6 cellular contexts compared by ENCODE assay signal in genomic region chr17:82038741-82039409, GRCh38. TPM values are rescaled to one million over a fixed set of nuclear protein-coding genes. Genes with fewer than 3 reads are reported as not detected.
DNase-seq lines count a peak whose midpoint lies in the region; ATAC-seq and TF ChIP-seq lines count a peak whose summit lies in the region.
"Not testable (repeated sequence)": the region's sequence is repeated elsewhere in the genome, so short reads cannot be mapped to it uniquely, and the experiment has no call there.

No MANE protein-coding gene starts in this region.

- not testable (repeated sequence) for H3K79me2 ChIP-seq in OCI-LY7 (ENCODE audit: insufficient read depth, low read depth, low read length)

- H3K4me3 Mint-ChIP-seq in CD4-positive, CD25-positive, alpha-beta regulatory T cell, result peak overlapping the region in 3 of 4 donors; percentile 63 to 79 (median 69)
- H3K4me3 Mint-ChIP-seq in activated T-helper 2 cell treated with anti-CD3 and anti-CD28 coated beads, Interferon-gamma antibody, Interleukin-2, Interleukin-4, amounts not matched to agents 10 μg/mL and 5 μg/mL and 100 μg/mL, durations not matched to agents 14 hours and 24 hours and 36 hours (ENCODE audit: low read depth), result peak overlapping the region; percentile 9
- peak overlapping the region; percentile 31 to 32 for H3K4me3 Mint-ChIP-seq in effector memory CD8-positive, alpha-beta T cell
- H3K4me3 Mint-ChIP-seq in naive thymus-derived CD4-positive, alpha-beta T cell, result peak overlapping the region in 8 of 10 donors; percentile 10 to 81 (median 28)

- H3K9me3 ChIP-seq in CD4-positive, CD25-positive, alpha-beta regulatory T cell (ENCODE audit: control insufficient read depth in 2 of 2, low read length in 2 of 2); OCI-LY7 (ENCODE audit: low read length); naive thymus-derived CD4-positive, alpha-beta T cell (ENCODE audit: control insufficient read depth in 2 of 3, low read length in 3 of 3); stomach: not testable (repeated sequence)

- not testable (repeated sequence) for H3K27me3 Mint-ChIP-seq in CD4-positive, CD25-positive, alpha-beta regulatory T cell; activated T-helper 2 cell treated with anti-CD3 and anti-CD28 coated beads, Interferon-gamma antibody, Interleukin-2, Interleukin-4, amounts not matched to agents 10 μg/mL and 5 μg/mL and 100 μg/mL, durations not matched to agents 14 hours and 24 hours and 36 hours (ENCODE audit: low read depth); effector memory CD8-positive, alpha-beta T cell; naive thymus-derived CD4-positive, alpha-beta T cell

- peaks cover 23% of the 10 kb centered on the region for H3K4me1 ChIP-seq in CD4-positive, CD25-positive, alpha-beta regulatory T cell (ENCODE audit: control insufficient read depth, insufficient read depth, low read length, poor library complexity, severe bottlenecking)
- peaks cover 19% of the 10 kb centered on the region for H3K4me1 ChIP-seq in OCI-LY7 (ENCODE audit: insufficient read depth, low read length, poor library complexity, severe bottlenecking)
- not testable (repeated sequence) for H3K4me1 ChIP-seq in naive thymus-derived CD4-positive, alpha-beta T cell (ENCODE audit: control insufficient read depth in 2 of 2, insufficient read depth in 2 of 2, low read length in 2 of 2)
- peaks cover 16 to 47% (median 38%) of the 10 kb centered on the region in 4 donors for H3K4me1 ChIP-seq in stomach

- H3K9me3 Mint-ChIP-seq in CD4-positive, CD25-positive, alpha-beta regulatory T cell; activated T-helper 2 cell treated with anti-CD3 and anti-CD28 coated beads, Interferon-gamma antibody, Interleukin-2, Interleukin-4, amounts not matched to agents 10 μg/mL and 5 μg/mL and 100 μg/mL, durations not matched to agents 14 hours and 24 hours and 36 hours; effector memory CD8-positive, alpha-beta T cell; naive thymus-derived CD4-positive, alpha-beta T cell: not testable (repeated sequence)

- BruUV-seq in OCI-LY7 (replicated peaks; lab: Mats Ljungman, UMichigan), result not testable (repeated sequence)

- TF ChIP-seq EP300 in stomach (IDR thresholded peaks at IDR 0.05), result not testable (repeated sequence)

- H3K36me3 ChIP-seq in CD4-positive, CD25-positive, alpha-beta regulatory T cell (ENCODE audit: control insufficient read depth, insufficient read depth, low read length); OCI-LY7 (ENCODE audit: insufficient read depth, low read length); naive thymus-derived CD4-positive, alpha-beta T cell (ENCODE audit: control insufficient read depth in 2 of 3, insufficient read depth in 3 of 3, low read length in 3 of 3): not testable (repeated sequence)
- peaks cover 0 to 15% (median 6%) of the 10 kb centered on the region in 4 donors for H3K36me3 ChIP-seq in stomach

- H4K20me1 ChIP-seq in OCI-LY7 (ENCODE audit: insufficient read depth, low read length), result not testable (repeated sequence)

- DNase-seq in CD4-positive, CD25-positive, alpha-beta regulatory T cell, result peak in 1 of 3 donors; percentile 39
- DNase-seq in OCI-LY7 (ENCODE audit: low spot score), result peak; percentile 41
- DNase-seq in activated T-helper 2 cell treated with anti-CD3 and anti-CD28 coated beads, Interferon-gamma antibody, Interleukin-2, Interleukin-4, amounts not matched to agents 10 μg/mL and 5 μg/mL and 100 μg/mL, durations not matched to agents 14 hours and 24 hours and 36 hours (ENCODE audit: low spot score); effector memory CD8-positive, alpha-beta T cell; naive thymus-derived CD4-positive, alpha-beta T cell; stomach: not testable (repeated sequence)

- intact Hi-C loops in OCI-LY7 (cut with micrococcal nuclease; ENCODE audit: unreplicated experiment), result loop anchor here (5.0 kb wide), 1 partner anchor 167 kb away; the partner anchor contains the start of gene ARHGDIA
- intact Hi-C loops in activated T-helper 2 cell treated with anti-CD3 and anti-CD28 coated beads, Interferon-gamma antibody, Interleukin-2, Interleukin-4, amounts not matched to agents 10 μg/mL and 5 μg/mL and 100 μg/mL, durations not matched to agents 14 hours and 24 hours and 36 hours (cut with micrococcal nuclease), result loop anchor here (10.0 kb wide), 1 partner anchor 376 kb away; the partner anchor contains the start of genes HEXD and OGFOD3
- intact Hi-C loops in naive thymus-derived CD4-positive, alpha-beta T cell (cut with micrococcal nuclease), result loop anchor here (5.0 to 10.0 kb wide), 5 partner anchors 56 to 416 kb away; partner anchors contain the start of genes ARL16 (in 1 of the 2), CYBC1 (in 1 of the 2), FASN (in 1 of the 2) and HGS (in 1 of the 2)
- intact Hi-C loops in stomach (cut with DNase I; ENCODE audit: low total_unique reads), result not testable (repeated sequence)

- POLR2A ChIA-PET in OCI-LY7 (lab: Charles Lee), result interaction anchor here (1.1 to 1.5 kb wide), 4 partner anchors 11 to 67 kb away, joined by 3 to 9 read pairs (median 4); no protein-coding TSS in a partner anchor
- POLR2A ChIA-PET in naive thymus-derived CD4-positive, alpha-beta T cell (lab: Charles Lee), result interaction anchor here (0.5 to 1.8 kb wide), 5 partner anchors 9 to 183 kb away, joined by 3 to 6 read pairs (median 4); no protein-coding TSS in a partner anchor

- not testable (repeated sequence) for H2AFZ ChIP-seq in OCI-LY7 (ENCODE audit: low read length)

- H3K4me3 ChIP-seq in CD4-positive, CD25-positive, alpha-beta regulatory T cell (ENCODE audit: low read depth, low read length); OCI-LY7 (ENCODE audit: low read depth, low read length, poor library complexity, severe bottlenecking); naive thymus-derived CD4-positive, alpha-beta T cell (ENCODE audit: low read length); stomach: not testable (repeated sequence)

- TF ChIP-seq CTCF in OCI-LY7 (conservative IDR thresholded peaks at IDR 0.05; ENCODE audit: low read length); stomach (IDR thresholded peaks at IDR 0.05): not testable (repeated sequence)

- not testable (repeated sequence) for H3K9me2 ChIP-seq in OCI-LY7 (ENCODE audit: insufficient read depth, low read length)

- CTCF ChIA-PET in OCI-LY7 (lab: Charles Lee; ENCODE audit: unreplicated experiment), result not testable (repeated sequence)
- CTCF ChIA-PET in naive thymus-derived CD4-positive, alpha-beta T cell (lab: Charles Lee), result interaction anchor here (1.2 to 1.8 kb wide), 3 partner anchors 12 to 314 kb away, joined by 4 to 6 read pairs (median 4); no protein-coding TSS in a partner anchor

- not testable (repeated sequence) for ATAC-seq in CD4-positive, CD25-positive, alpha-beta regulatory T cell (ENCODE audit: low read depth in 2 of 2); effector memory CD8-positive, alpha-beta T cell (replicated peaks); naive thymus-derived CD4-positive, alpha-beta T cell

- not testable (repeated sequence) for H3K36me3 Mint-ChIP-seq in CD4-positive, CD25-positive, alpha-beta regulatory T cell; naive thymus-derived CD4-positive, alpha-beta T cell
- H3K36me3 Mint-ChIP-seq in activated T-helper 2 cell treated with anti-CD3 and anti-CD28 coated beads, Interferon-gamma antibody, Interleukin-2, Interleukin-4, amounts not matched to agents 10 μg/mL and 5 μg/mL and 100 μg/mL, durations not matched to agents 14 hours and 24 hours and 36 hours (ENCODE audit: low read depth), result peaks cover 18% of the 10 kb centered on the region
- H3K36me3 Mint-ChIP-seq in effector memory CD8-positive, alpha-beta T cell (ENCODE audit: insufficient read depth), result peaks cover 12% of the 10 kb centered on the region

- not testable (repeated sequence) for TF ChIP-seq POLR2A in stomach (IDR thresholded peaks at IDR 0.05)

- H3K27me3 ChIP-seq in CD4-positive, CD25-positive, alpha-beta regulatory T cell (ENCODE audit: control insufficient read depth, insufficient read depth, low read length); naive thymus-derived CD4-positive, alpha-beta T cell (ENCODE audit: control insufficient read depth in 2 of 2, insufficient read depth in 2 of 2, low read length in 2 of 2); stomach: not testable (repeated sequence)

- peak overlapping the region in 2 of 3 donors; percentile 67 to 81 for H3K27ac Mint-ChIP-seq in CD4-positive, CD25-positive, alpha-beta regulatory T cell
- not testable (repeated sequence) for H3K27ac Mint-ChIP-seq in activated T-helper 2 cell treated with anti-CD3 and anti-CD28 coated beads, Interferon-gamma antibody, Interleukin-2, Interleukin-4, amounts not matched to agents 10 μg/mL and 5 μg/mL and 100 μg/mL, durations not matched to agents 14 hours and 24 hours and 36 hours; effector memory CD8-positive, alpha-beta T cell
- H3K27ac Mint-ChIP-seq in naive thymus-derived CD4-positive, alpha-beta T cell, result peak overlapping the region in 3 of 9 donors; percentile 2 to 70 (median 41)

- peaks cover 5 to 28% (median 13%) of the 10 kb centered on the region in 4 donors for H3K4me1 Mint-ChIP-seq in CD4-positive, CD25-positive, alpha-beta regulatory T cell
- H3K4me1 Mint-ChIP-seq in activated T-helper 2 cell treated with anti-CD3 and anti-CD28 coated beads, Interferon-gamma antibody, Interleukin-2, Interleukin-4, amounts not matched to agents 10 μg/mL and 5 μg/mL and 100 μg/mL, durations not matched to agents 14 hours and 24 hours and 36 hours (ENCODE audit: low read depth), result peaks cover 11% of the 10 kb centered on the region
- H3K4me1 Mint-ChIP-seq in effector memory CD8-positive, alpha-beta T cell (ENCODE audit: low read depth in 2 of 2), result peaks cover 17 to 21% of the 10 kb centered on the region in 2 donors
- peaks cover 14 to 29% (median 24%) of the 10 kb centered on the region in 7 donors for H3K4me1 Mint-ChIP-seq in naive thymus-derived CD4-positive, alpha-beta T cell

- WGBS in stomach, 5 donors, result 73 to 90% (median 85%) methylated on average over 16 of the region's 16 CpGs

- H3K4me2 ChIP-seq in OCI-LY7 (ENCODE audit: low read length), result not testable (repeated sequence)

- not testable (repeated sequence) for H3K27ac ChIP-seq in CD4-positive, CD25-positive, alpha-beta regulatory T cell (ENCODE audit: insufficient read depth, low read length, poor library complexity, severe bottlenecking); OCI-LY7 (ENCODE audit: low read depth, low read length, poor library complexity, severe bottlenecking); naive thymus-derived CD4-positive, alpha-beta T cell (ENCODE audit: low read depth, low read length)
- H3K27ac ChIP-seq in stomach, result peak overlapping the region in 3 of 5 donors; percentile 29 to 58 (median 39)

RNA-seq across cellular contexts. Expression of gene DCXR, which starts 1.4 kb away (rescaled TPM):
- 96.9 TPM for total RNA-seq in CD4-positive, CD25-positive, alpha-beta regulatory T cell
- polyA plus RNA-seq in CD4-positive, CD25-positive, alpha-beta regulatory T cell, result 100 to 1,000 TPM; 125 to 150 (median 131) TPM
- total RNA-seq in OCI-LY7 (2014; rRNA removed; shearing (Covaris generic)), result 138 and 147 TPM in 2 replicates
- total RNA-seq in OCI-LY7 (2022), result 132 and 138 TPM in 2 replicates
- 138 and 145 TPM in 2 replicates for total RNA-seq in activated T-helper 2 cell treated with anti-CD3 and anti-CD28 coated beads, Interferon-gamma antibody, Interleukin-2, Interleukin-4, amounts not matched to agents 10 μg/mL and 5 μg/mL and 100 μg/mL, durations not matched to agents 14 hours and 24 hours and 36 hours
- total RNA-seq in naive thymus-derived CD4-positive, alpha-beta T cell, result 100 to 1,000 TPM in 1 of 5 experiments, 10 to 100 TPM in 4; 63.0 to 130 (median 83.6) TPM
- 100 to 1,000 TPM; 164 to 228 TPM for polyA plus RNA-seq in naive thymus-derived CD4-positive, alpha-beta T cell
- total RNA-seq in stomach, result 100 to 1,000 TPM in 2 of 5 donors, 10 to 100 TPM in 3; 11.1 to 461 (median 100.0) TPM
- polyA plus RNA-seq in stomach, result 100 to 1,000 TPM; 352 to 403 (median 396) TPM

RNA-seq across cellular contexts. Expression of gene RAC3, which starts 7.4 kb away (rescaled TPM):
- total RNA-seq in CD4-positive, CD25-positive, alpha-beta regulatory T cell, result 3.6 TPM
- under 1 TPM in 1 of 4 donors, not detected in 3; 0.26 TPM for polyA plus RNA-seq in CD4-positive, CD25-positive, alpha-beta regulatory T cell
- total RNA-seq in OCI-LY7 (2014; rRNA removed; shearing (Covaris generic)), result 15.7 and 24.4 TPM in 2 replicates
- 15.1 and 16.4 TPM in 2 replicates for total RNA-seq in OCI-LY7 (2022)
- 15.4 and 18.4 TPM in 2 replicates for total RNA-seq in activated T-helper 2 cell treated with anti-CD3 and anti-CD28 coated beads, Interferon-gamma antibody, Interleukin-2, Interleukin-4, amounts not matched to agents 10 μg/mL and 5 μg/mL and 100 μg/mL, durations not matched to agents 14 hours and 24 hours and 36 hours
- total RNA-seq in naive thymus-derived CD4-positive, alpha-beta T cell, result 1 to 10 TPM; 1.3 to 8.5 (median 2.1) TPM
- not detected for polyA plus RNA-seq in naive thymus-derived CD4-positive, alpha-beta T cell
- 10 to 100 TPM in 1 of 5 donors, 1 to 10 TPM in 3, not detected in 1; 1.2 to 11.6 (median 2.5) TPM for total RNA-seq in stomach
- polyA plus RNA-seq in stomach, result 10 to 100 TPM; 13.1 to 24.8 (median 16.2) TPM

RNA-seq across cellular contexts. Expression of gene RFNG, which starts 12.7 kb away (rescaled TPM):
- 35.1 TPM for total RNA-seq in CD4-positive, CD25-positive, alpha-beta regulatory T cell
- polyA plus RNA-seq in CD4-positive, CD25-positive, alpha-beta regulatory T cell, result 1 to 10 TPM; 3.2 to 5.6 (median 4.4) TPM
- total RNA-seq in OCI-LY7 (2014; rRNA removed; shearing (Covaris generic)), result 50.5 and 59.4 TPM in 2 replicates
- total RNA-seq in OCI-LY7 (2022) (41.3 and 47.3 TPM in 2 replicates), stomach (10 to 100 TPM; 12.5 to 66.5 (median 28.3) TPM)
- 21.8 and 21.9 TPM in 2 replicates for total RNA-seq in activated T-helper 2 cell treated with anti-CD3 and anti-CD28 coated beads, Interferon-gamma antibody, Interleukin-2, Interleukin-4, amounts not matched to agents 10 μg/mL and 5 μg/mL and 100 μg/mL, durations not matched to agents 14 hours and 24 hours and 36 hours
- 10 to 100 TPM; 25.0 to 45.5 (median 31.5) TPM for total RNA-seq in naive thymus-derived CD4-positive, alpha-beta T cell
- 1 to 10 TPM; 4.2 to 6.7 TPM for polyA plus RNA-seq in naive thymus-derived CD4-positive, alpha-beta T cell
- 10 to 100 TPM; 22.5 to 55.2 (median 26.0) TPM for polyA plus RNA-seq in stomach

RNA-seq across cellular contexts. Expression of gene GPS1, which starts 12.8 kb away (rescaled TPM):
- 87.5 TPM for total RNA-seq in CD4-positive, CD25-positive, alpha-beta regulatory T cell
- 100 to 1,000 TPM; 128 to 170 (median 162) TPM for polyA plus RNA-seq in CD4-positive, CD25-positive, alpha-beta regulatory T cell
- 137 and 169 TPM in 2 replicates for total RNA-seq in OCI-LY7 (2014; rRNA removed; shearing (Covaris generic))
- total RNA-seq in OCI-LY7 (2022) (123 and 133 TPM in 2 replicates), stomach (100 to 1,000 TPM in 1 of 5 donors, 10 to 100 TPM in 4; 28.0 to 329 (median 86.4) TPM)
- total RNA-seq in activated T-helper 2 cell treated with anti-CD3 and anti-CD28 coated beads, Interferon-gamma antibody, Interleukin-2, Interleukin-4, amounts not matched to agents 10 μg/mL and 5 μg/mL and 100 μg/mL, durations not matched to agents 14 hours and 24 hours and 36 hours, result 103 TPM in 2 replicates
- 10 to 100 TPM; 68.3 to 88.1 (median 71.7) TPM for total RNA-seq in naive thymus-derived CD4-positive, alpha-beta T cell
- 100 to 1,000 TPM; 105 to 124 TPM for polyA plus RNA-seq in naive thymus-derived CD4-positive, alpha-beta T cell
- polyA plus RNA-seq in stomach, result 100 to 1,000 TPM; 103 to 139 (median 129) TPM

RNA-seq across cellular contexts. Expression of gene LRRC45, which starts 15.8 kb away (rescaled TPM):
- 16.6 TPM for total RNA-seq in CD4-positive, CD25-positive, alpha-beta regulatory T cell
- polyA plus RNA-seq in CD4-positive, CD25-positive, alpha-beta regulatory T cell, result 1 to 10 TPM; 3.9 to 7.7 (median 6.0) TPM
- 52.0 and 62.6 TPM in 2 replicates for total RNA-seq in OCI-LY7 (2014; rRNA removed; shearing (Covaris generic))
- total RNA-seq in OCI-LY7 (2022) (40.9 and 41.2 TPM in 2 replicates), stomach (100 to 1,000 TPM in 1 of 5 donors, 10 to 100 TPM in 3, 1 to 10 TPM in 1; 8.3 to 171 (median 42.9) TPM)
- 32.3 and 33.4 TPM in 2 replicates for total RNA-seq in activated T-helper 2 cell treated with anti-CD3 and anti-CD28 coated beads, Interferon-gamma antibody, Interleukin-2, Interleukin-4, amounts not matched to agents 10 μg/mL and 5 μg/mL and 100 μg/mL, durations not matched to agents 14 hours and 24 hours and 36 hours
- 10 to 100 TPM in 4 of 5 experiments, 1 to 10 TPM in 1; 9.2 to 39.1 (median 15.0) TPM for total RNA-seq in naive thymus-derived CD4-positive, alpha-beta T cell
- 1 to 10 TPM; 4.1 to 6.3 TPM for polyA plus RNA-seq in naive thymus-derived CD4-positive, alpha-beta T cell
- 10 to 100 TPM; 12.7 to 21.1 (median 20.9) TPM for polyA plus RNA-seq in stomach

Comparison
In these comparisons a context has a peak if more than half of its experiments do, and no peak if none do; other contexts are left out.
1. H3K4me3 Mint-ChIP-seq: peak in every context shown above with its lines; median percentile 69 in CD4-positive, CD25-positive, alpha-beta regulatory T cell; 32 in effector memory CD8-positive, alpha-beta T cell; 28 in naive thymus-derived CD4-positive, alpha-beta T cell; 9 in activated T-helper 2 cell treated with anti-CD3 and anti-CD28 coated beads, Interferon-gamma antibody, Interleukin-2, Interleukin-4, amounts not matched to agents 10 μg/mL and 5 μg/mL and 100 μg/mL, durations not matched to agents 14 hours and 24 hours and 36 hours.